ENCODE assay signal across 16 cellular contexts in genomic region chr16:50185005-50185505, GRCh38. TPM values are rescaled to one million over a fixed set of nuclear protein-coding genes. Genes with fewer than 3 reads are reported as not detected.
DNase-seq lines count a peak whose midpoint lies in the region; ATAC-seq and TF ChIP-seq lines count a peak whose summit lies in the region.
"Had no signal": no experiment of that assay in that cellular context is flagged by ENCODE, and none has a peak within 500 bp of the region (broad histone marks: within the 10 kb centered on the region; RNA-seq: fewer than 3 reads in every experiment).

No MANE protein-coding gene starts in this region.

- no peak for TF ChIP-seq POLR2A in spleen (IDR thresholded peaks at IDR 0.05)

- DNase-seq in GM23248 (peak; percentile 77), ascending aorta (ENCODE audit: low spot score in 2 of 2) (no peak), left colon (no peak), spleen (no peak)
- DNase-seq in activated naive CD4-positive, alpha-beta T cell treated with anti-CD3 and anti-CD28 coated beads for 36 hours: no peak
- DNase-seq: DND-41; immature natural killer cell; ovary; stimulated activated CD4-positive, alpha-beta T cell treated with anti-CD3 and anti-CD28 coated beads, Interleukin-4, amount 100 ng/mL, for 24 hours; stimulated activated naive CD8-positive, alpha-beta T cell treated with anti-CD3 and anti-CD28 coated beads, Interleukin-15, amount 100 ng/mL, for 72 hours; T1000 had no signal

- 41 to 50% methylated on average over 3 of the region's 3 CpGs for WGBS in GM23248 (ENCODE audit: low coverage in 1 of 2, low lambda C conversion rate in 2 of 2, missing lambda C conversion rate in 2 of 2), 2 experiments
- WGBS in spleen, 5 donors: 78 to 90% (median 86%) methylated on average over 3 of the region's 3 CpGs

- H3K27ac Mint-ChIP-seq in activated naive CD4-positive, alpha-beta T cell treated with anti-CD3 and anti-CD28 coated beads for 36 hours: no peak overlapping the region
- H3K27ac Mint-ChIP-seq in activated T-helper 17 cell treated with anti-CD3 and anti-CD28 coated beads, Interleukin-2, amount 50 U/mL, for 72 hours: no peak overlapping the region
- H3K27ac Mint-ChIP-seq: stimulated activated naive CD8-positive, alpha-beta T cell treated with anti-CD3 and anti-CD28 coated beads, Interleukin-15, amount 100 ng/mL, for 72 hours had no signal

- H3K4me2 ChIP-seq in GM23248 (ENCODE audit: unreplicated experiment): peak overlapping the region; percentile 74
- H3K4me2 ChIP-seq: PC-9 had no signal

- TF ChIP-seq CTCF in ascending aorta (IDR thresholded peaks at IDR 0.05) (no peak), spleen (IDR thresholded peaks at IDR 0.05 in 8 of 11, conservative IDR thresholded peaks at IDR 0.05 in 3 of 11) (no peak)

- no peaks in the 10 kb centered on the region for H3K36me3 ChIP-seq in GM23248 (ENCODE audit: low read depth)
- no peaks in the 10 kb centered on the region for H3K36me3 ChIP-seq in ascending aorta
- H3K36me3 ChIP-seq in stomach smooth muscle (ENCODE audit: control insufficient read depth in 2 of 2, insufficient read depth in 2 of 2, low read length in 2 of 2): no peaks in the 10 kb centered on the region
- H3K36me3 ChIP-seq in spleen: no peaks in the 10 kb centered on the region
- H3K36me3 ChIP-seq: breast epithelium, ovary had no signal

- intact Hi-C loops in ascending aorta (cut with DNase I): loop anchor here (10.0 kb wide), 1 partner anchor 350 kb away; no protein-coding TSS in a partner anchor
- intact Hi-C loops in left colon (cut with DNase I, micrococcal nuclease): no loop called here
- intact Hi-C loops in spleen (cut with DNase I; ENCODE audit: low total_unique reads): no loop called here
- intact Hi-C loops in activated naive CD4-positive, alpha-beta T cell treated with anti-CD3 and anti-CD28 coated beads for 36 hours (cut with micrococcal nuclease): no loop called here

- in situ Hi-C loops in GM23248 (cut with MboI): no loop called here

- no peak overlapping the region for H3K4me3 Mint-ChIP-seq in activated naive CD4-positive, alpha-beta T cell treated with anti-CD3 and anti-CD28 coated beads for 36 hours
- no peak overlapping the region for H3K4me3 Mint-ChIP-seq in activated T-helper 17 cell treated with anti-CD3 and anti-CD28 coated beads, Interleukin-2, amount 50 U/mL, for 72 hours
- H3K4me3 Mint-ChIP-seq: immature natural killer cell; stimulated activated naive CD8-positive, alpha-beta T cell treated with anti-CD3 and anti-CD28 coated beads, Interleukin-15, amount 100 ng/mL, for 72 hours had no signal

- H3K36me3 Mint-ChIP-seq in activated naive CD4-positive, alpha-beta T cell treated with anti-CD3 and anti-CD28 coated beads for 36 hours (ENCODE audit: low read depth): peaks cover 3% of the 10 kb centered on the region
- H3K36me3 Mint-ChIP-seq in activated T-helper 17 cell treated with anti-CD3 and anti-CD28 coated beads, Interleukin-2, amount 50 U/mL, for 72 hours (ENCODE audit: low read depth): peaks cover 6% of the 10 kb centered on the region
- H3K36me3 Mint-ChIP-seq: immature natural killer cell had no signal

- H3K27ac ChIP-seq in GM23248: peak overlapping the region; percentile 73
- peak overlapping the region; percentile 6 to 54 for H3K27ac ChIP-seq in ascending aorta
- peak overlapping the region; percentile 26 for H3K27ac ChIP-seq in stomach smooth muscle (ENCODE audit: low read length)
- H3K27ac ChIP-seq in spleen: peak overlapping the region in 1 of 8 donors; percentile 7
- H3K27ac ChIP-seq: breast epithelium, ovary, PC-9 had no signal

- H3K79me2 ChIP-seq in GM23248 (ENCODE audit: insufficient read depth): peaks cover 82% of the 10 kb centered on the region

- H3K4me1 ChIP-seq in GM23248 (ENCODE audit: insufficient read depth): peaks cover 37% of the 10 kb centered on the region
- H3K4me1 ChIP-seq in ascending aorta: peaks cover 4 to 42% of the 10 kb centered on the region in 2 donors
- peaks cover 14% of the 10 kb centered on the region for H3K4me1 ChIP-seq in stomach smooth muscle (ENCODE audit: control insufficient read depth, insufficient read depth, low read length)
- H3K4me1 ChIP-seq in spleen: peaks cover 0 to 81% (median 24%) of the 10 kb centered on the region in 6 donors

- no peak overlapping the region for H2AFZ ChIP-seq in GM23248
- H2AFZ ChIP-seq: PC-9 had no signal

- H3K27me3 Mint-ChIP-seq in activated naive CD4-positive, alpha-beta T cell treated with anti-CD3 and anti-CD28 coated beads for 36 hours (ENCODE audit: low read depth): no peaks in the 10 kb centered on the region
- no peaks in the 10 kb centered on the region for H3K27me3 Mint-ChIP-seq in activated T-helper 17 cell treated with anti-CD3 and anti-CD28 coated beads, Interleukin-2, amount 50 U/mL, for 72 hours
- H3K27me3 Mint-ChIP-seq: stimulated activated naive CD8-positive, alpha-beta T cell treated with anti-CD3 and anti-CD28 coated beads, Interleukin-15, amount 100 ng/mL, for 72 hours had no signal

- CTCF ChIA-PET in activated naive CD4-positive, alpha-beta T cell treated with anti-CD3 and anti-CD28 coated beads for 36 hours (lab: Charles Lee): interaction anchor here (0.7 to 1.4 kb wide), 3 partner anchors 25 to 160 kb away, joined by 3 to 5 read pairs (median 4); partner anchors contain the start of gene CNEP1R1

- H3K9me3 ChIP-seq in GM23248 (ENCODE audit: low read depth) (no peaks in the 10 kb centered on the region), ascending aorta (no peaks in the 10 kb centered on the region), stomach smooth muscle (ENCODE audit: control insufficient read depth in 2 of 2, low read length in 2 of 2) (no peaks in the 10 kb centered on the region), spleen (no peaks in the 10 kb centered on the region)
- H3K9me3 ChIP-seq: breast epithelium, ovary had no signal

- no peaks in the 10 kb centered on the region for H4K20me1 ChIP-seq in GM23248 (ENCODE audit: insufficient read depth)

- H3F3A ChIP-seq in GM23248 (ENCODE audit: insufficient read depth): peaks cover 40% of the 10 kb centered on the region

- ATAC-seq in left colon: peak; percentile 90
- no peak for ATAC-seq in activated T-helper 17 cell treated with anti-CD3 and anti-CD28 coated beads, Interleukin-2, amount 50 U/mL, for 72 hours (replicated peaks)
- ATAC-seq: esophagus mucosa; stimulated activated naive CD8-positive, alpha-beta T cell treated with anti-CD3 and anti-CD28 coated beads, Interleukin-15, amount 100 ng/mL, for 72 hours had no signal

- H3K9me3 Mint-ChIP-seq in activated naive CD4-positive, alpha-beta T cell treated with anti-CD3 and anti-CD28 coated beads for 36 hours: no peaks in the 10 kb centered on the region
- H3K9me3 Mint-ChIP-seq in activated T-helper 17 cell treated with anti-CD3 and anti-CD28 coated beads, Interleukin-2, amount 50 U/mL, for 72 hours: no peaks in the 10 kb centered on the region
- H3K9me3 Mint-ChIP-seq: immature natural killer cell; stimulated activated naive CD8-positive, alpha-beta T cell treated with anti-CD3 and anti-CD28 coated beads, Interleukin-15, amount 100 ng/mL, for 72 hours had no signal

- H3K4me1 Mint-ChIP-seq in activated naive CD4-positive, alpha-beta T cell treated with anti-CD3 and anti-CD28 coated beads for 36 hours (ENCODE audit: low read depth): peaks cover 49% of the 10 kb centered on the region
- H3K4me1 Mint-ChIP-seq in activated T-helper 17 cell treated with anti-CD3 and anti-CD28 coated beads, Interleukin-2, amount 50 U/mL, for 72 hours: peaks cover 30% of the 10 kb centered on the region

- H3K9me2 ChIP-seq in GM23248 (ENCODE audit: insufficient read depth): no peaks in the 10 kb centered on the region

- H3K27me3 ChIP-seq in GM23248 (replicated peaks; ENCODE audit: insufficient read depth): no peaks in the 10 kb centered on the region
- no peaks in the 10 kb centered on the region for H3K27me3 ChIP-seq in ascending aorta
- H3K27me3 ChIP-seq in stomach smooth muscle (ENCODE audit: control insufficient read depth in 1 of 2, insufficient read depth in 2 of 2, low read length in 2 of 2): no peaks in the 10 kb centered on the region
- no peaks in the 10 kb centered on the region for H3K27me3 ChIP-seq in spleen (replicated peaks in 1 of 7)
- H3K27me3 ChIP-seq: breast epithelium, ovary had no signal

- H3K9ac ChIP-seq in GM23248: peak overlapping the region; percentile 34; the same call in 1 of the 2 replicates
- H3K9ac ChIP-seq in stomach smooth muscle (ENCODE audit: low read length in 2 of 2): no peak overlapping the region

- H3K4me3 ChIP-seq in GM23248: peak overlapping the region; percentile 45
- no peak overlapping the region for H3K4me3 ChIP-seq in ascending aorta
- H3K4me3 ChIP-seq in stomach smooth muscle (ENCODE audit: low read length in 2 of 2): no peak overlapping the region
- H3K4me3 ChIP-seq in spleen: no peak overlapping the region
- H3K4me3 ChIP-seq: breast epithelium, ovary, PC-9 had no signal

RNA-seq across cellular contexts. Expression of gene TENT4B, which starts 31.9 kb away (rescaled TPM):
- 12.6 and 16.7 TPM in 2 replicates for total RNA-seq in GM23248 (2014; rRNA removed; shearing (Covaris generic))
- polyA plus RNA-seq in GM23248 (2016; fragmentation: Nextera tagmentation; extraction: Ambion mirVana): 7.4 and 7.8 TPM in 2 replicates
- 38.1 TPM for total RNA-seq in ascending aorta
- 10 to 100 TPM; 10.6 to 13.3 TPM for total RNA-seq in left colon
- 10 to 100 TPM; 11.3 to 16.4 (median 13.0) TPM for total RNA-seq in spleen
- polyA plus RNA-seq in spleen: 1 to 10 TPM; 4.2 to 5.4 (median 4.6) TPM
- total RNA-seq in activated naive CD4-positive, alpha-beta T cell treated with anti-CD3 and anti-CD28 coated beads for 36 hours: 10 to 100 TPM; 17.9 to 18.4 TPM
- total RNA-seq in activated T-helper 17 cell treated with anti-CD3 and anti-CD28 coated beads, Interleukin-2, amount 50 U/mL, for 72 hours: 10 to 100 TPM; 16.3 to 31.5 TPM
